Comparison of ENCODE assay signal across 9 cellular contexts in the genomic region with DNA sequence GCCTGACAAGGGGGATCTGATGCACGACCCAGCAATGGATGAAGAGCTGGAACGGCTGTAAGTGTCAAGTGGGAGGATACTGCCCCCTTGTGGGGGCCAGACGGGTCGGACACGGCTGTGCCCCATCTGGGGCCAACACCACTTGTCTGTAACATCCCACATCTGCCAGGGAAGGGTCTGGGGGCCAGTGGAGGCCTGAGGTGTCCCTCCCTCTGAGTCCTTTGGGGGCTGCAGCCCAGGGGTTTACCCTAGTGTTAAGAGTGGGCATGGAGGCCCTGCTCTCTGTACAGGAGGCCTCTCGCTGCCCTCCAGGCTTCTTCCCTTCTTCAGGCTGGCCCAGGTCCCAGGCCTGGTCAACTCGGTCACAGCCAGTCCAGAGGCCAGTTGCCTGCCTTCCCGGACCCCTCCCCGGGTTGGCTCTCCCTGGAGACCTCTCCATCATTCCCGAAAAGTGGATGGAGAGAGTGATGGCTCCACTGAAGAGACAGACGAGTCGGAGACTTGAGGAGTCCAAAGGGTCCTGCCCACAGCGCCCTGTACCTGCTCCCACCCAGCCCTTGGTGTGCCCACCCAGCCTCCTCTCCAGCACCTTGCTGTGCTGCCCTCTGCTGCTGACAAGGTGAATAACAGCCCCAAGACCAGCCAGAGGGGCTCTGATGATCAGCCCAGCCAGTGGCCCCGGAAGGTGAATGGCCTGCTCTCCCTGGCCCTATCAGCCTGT. TPM values are rescaled to one million over a fixed set of nuclear protein-coding genes. Genes with fewer than 3 reads are reported as not detected.
A peak's percentile ranks its signal among the peaks of the same experiment; 100 is the strongest.
DNase-seq lines count a peak whose midpoint lies in the region; ATAC-seq, FAIRE-seq and TF ChIP-seq lines count a peak whose summit lies in the region.
"Had no signal": no experiment of that assay in that cellular context is flagged by ENCODE, and none has a peak within 500 bp of the region (broad histone marks: within the 10 kb centered on the region; RNA-seq: fewer than 3 reads in every experiment).

No MANE protein-coding gene starts in this region.

- H3K27ac Mint-ChIP-seq in activated CD8-positive, alpha-beta T cell treated with anti-CD3 and anti-CD28 coated beads, Interleukin-2, amount 10 ng/mL, durations not matched to agents 7 days and 5 days = no peak overlapping the region

- CTCF ChIA-PET in activated CD8-positive, alpha-beta T cell treated with anti-CD3 and anti-CD28 coated beads, Interleukin-2, amount 10 ng/mL, durations not matched to agents 7 days and 5 days (lab: Charles Lee) = interaction anchor here (0.6 to 2.6 kb wide), 10 partner anchors 8 to 248 kb away, joined by 3 to 17 read pairs (median 4); no protein-coding TSS in a partner anchor
- CTCF ChIA-PET in endothelial cell of umbilical vein (lab: Charles Lee) = interaction anchor here (0.6 to 4.5 kb wide), 22 partner anchors 8 to 335 kb away, joined by 3 to 36 read pairs (median 4); a partner anchor contains a TSS

- intact Hi-C loops in endothelial cell of umbilical vein (cut with micrococcal nuclease) (loop anchor here (1.0 kb wide), 2 partner anchors 194 to 272 kb away; no protein-coding TSS in a partner anchor), mucosa of descending colon (cut with DNase I, micrococcal nuclease) (no loop called here)

- no peaks in the 10 kb centered on the region for H3K27me3 Mint-ChIP-seq in activated CD8-positive, alpha-beta T cell treated with anti-CD3 and anti-CD28 coated beads, Interleukin-2, amount 10 ng/mL, durations not matched to agents 7 days and 5 days (ENCODE audit: low read depth)

- DNase-seq in GM06990 (ENCODE audit: extremely low read depth, insufficient read length) = peak; percentile 59
- peak; percentile 56 for DNase-seq in NCI-H748 treated with DMSO at 0.1 percent for 48 hours (lab: John Stamatoyannopoulos, UW)
- DNase-seq in activated CD8-positive, alpha-beta T cell treated with anti-CD3 and anti-CD28 coated beads, Interleukin-2, amount 10 ng/mL, durations not matched to agents 7 days and 5 days = peak; percentile 73
- DNase-seq in endothelial cell of umbilical vein (ENCODE audit: low read depth, low spot score) = peak; percentile 52
- peak in 2 of 3 donors; percentile 75 to 81 for DNase-seq in mucosa of descending colon
- peak in 40 of 49 donors; percentile 18 to 76 (median 54) for DNase-seq in substantia nigra (lab: John Stamatoyannopoulos, UW)

- TF ChIP-seq CTCF in GM06990 (IDR thresholded peaks at IDR 0.05; ENCODE audit: insufficient read depth, low read length, poor library complexity, severe bottlenecking) (peak; percentile 90), endothelial cell of umbilical vein (IDR thresholded peaks at IDR 0.05; ENCODE audit: extremely low read depth in 1 of 2, insufficient read depth in 1 of 2, low read depth in 1 of 2, low read length in 2 of 2) (peak; percentile 80 to 87), mucosa of descending colon (IDR thresholded peaks at IDR 0.05) (peak; percentile 68)

- FAIRE-seq in endothelial cell of umbilical vein (lab: Jason Lieb, UNC) = peak; percentile 81
- FAIRE-seq: endometrium had no signal

- no peak overlapping the region for H3K9ac ChIP-seq in endothelial cell of umbilical vein (replicated peaks; ENCODE audit: extremely low read depth, insufficient read depth, low read length)

- dilution Hi-C loops in endothelial cell of umbilical vein (cut with MboI; ENCODE audit: extremely low pct_ligation_motif_present, low sequenced_read_pairs) = no loop called here

- H3K4me1 ChIP-seq in endothelial cell of umbilical vein (ENCODE audit: control insufficient read depth, extremely low read depth, insufficient read depth, low read length) (no peaks in the 10 kb centered on the region), mucosa of descending colon (ENCODE audit: low read depth) (no peaks in the 10 kb centered on the region)

- no peaks in the 10 kb centered on the region for H3K79me2 ChIP-seq in endothelial cell of umbilical vein (ENCODE audit: control insufficient read depth, insufficient read depth, low read length)

- peak; percentile 58 for ATAC-seq in HG03135 (IDR thresholded peaks at IDR 0.05; ENCODE audit: unreplicated experiment)
- peak; percentile 78 for ATAC-seq in activated CD8-positive, alpha-beta T cell treated with anti-CD3 and anti-CD28 coated beads, Interleukin-2, amount 10 ng/mL, durations not matched to agents 7 days and 5 days
- ATAC-seq in mucosa of descending colon = peak; percentile 87
- no peak for ATAC-seq in GM19395 (IDR thresholded peaks at IDR 0.05; ENCODE audit: unreplicated experiment)

- H3K4me3 Mint-ChIP-seq in activated CD8-positive, alpha-beta T cell treated with anti-CD3 and anti-CD28 coated beads, Interleukin-2, amount 10 ng/mL, durations not matched to agents 7 days and 5 days = no peak overlapping the region

- no peaks in the 10 kb centered on the region for H4K20me1 ChIP-seq in endothelial cell of umbilical vein (replicated peaks; ENCODE audit: control insufficient read depth, extremely low read depth, insufficient read depth, low read length)

- peaks cover 16% of the 10 kb centered on the region for H3K36me3 Mint-ChIP-seq in activated CD8-positive, alpha-beta T cell treated with anti-CD3 and anti-CD28 coated beads, Interleukin-2, amount 10 ng/mL, durations not matched to agents 7 days and 5 days (ENCODE audit: low read depth)

- no peaks in the 10 kb centered on the region for H3K9me3 ChIP-seq in endothelial cell of umbilical vein (replicated peaks; ENCODE audit: control insufficient read depth, insufficient read depth, low read length)
- no peaks in the 10 kb centered on the region for H3K9me3 ChIP-seq in mucosa of descending colon

- POLR2A ChIA-PET in activated CD8-positive, alpha-beta T cell treated with anti-CD3 and anti-CD28 coated beads, Interleukin-2, amount 10 ng/mL, durations not matched to agents 7 days and 5 days (lab: Charles Lee) = no interaction called here
- POLR2A ChIA-PET in endothelial cell of umbilical vein (lab: Charles Lee) = no interaction called here

- no TSS peak for BruUV-seq in endothelial cell of umbilical vein (replicated peaks; lab: Mats Ljungman, UMichigan)

- no peaks in the 10 kb centered on the region for H3K9me3 Mint-ChIP-seq in activated CD8-positive, alpha-beta T cell treated with anti-CD3 and anti-CD28 coated beads, Interleukin-2, amount 10 ng/mL, durations not matched to agents 7 days and 5 days (ENCODE audit: insufficient read depth)

- no peak overlapping the region for H3K4me2 ChIP-seq in endothelial cell of umbilical vein (ENCODE audit: insufficient read depth, low read length)

- H3K36me3 ChIP-seq in GM06990 (ENCODE audit: control insufficient read depth, insufficient read depth, low read length) (peaks cover 19% of the 10 kb centered on the region), endothelial cell of umbilical vein (ENCODE audit: control insufficient read depth in 2 of 2, extremely low read depth in 1 of 2, insufficient read depth in 2 of 2, low read length in 2 of 2) (peaks cover 5 to 21% of the 10 kb centered on the region in 2 experiments), mucosa of descending colon (ENCODE audit: low read depth) (peaks cover 6% of the 10 kb centered on the region)

- H3K9me1 ChIP-seq in endothelial cell of umbilical vein (replicated peaks; ENCODE audit: control insufficient read depth, extremely low read depth, insufficient read depth, low read length) = no peaks in the 10 kb centered on the region

- H2AFZ ChIP-seq in endothelial cell of umbilical vein (ENCODE audit: low read depth, low read length) = no peak overlapping the region

- TF ChIP-seq POLR2A in endothelial cell of umbilical vein (IDR thresholded peaks at IDR 0.05; ENCODE audit: low read depth, low read length) = no peak

- H3K4me3 ChIP-seq in GM06990 (replicated peaks; ENCODE audit: low read depth, low read length) = no peak overlapping the region
- H3K4me3 ChIP-seq in endothelial cell of umbilical vein (replicated peaks in 1 of 3; ENCODE audit: insufficient read depth in 1 of 3, low read depth in 1 of 3, low read length in 3 of 3) = no peak overlapping the region
- no peak overlapping the region for H3K4me3 ChIP-seq in mucosa of descending colon

- H3K27ac ChIP-seq in endothelial cell of umbilical vein (ENCODE audit: insufficient read depth, low read depth, low read length) (no peak overlapping the region), substantia nigra (ENCODE audit: low read depth, low read length, poor library complexity, severe bottlenecking) (peak overlapping the region; percentile 40)

- H3K27me3 ChIP-seq in GM06990 (replicated peaks; ENCODE audit: control insufficient read depth, insufficient read depth, low read length) (no peaks in the 10 kb centered on the region), endothelial cell of umbilical vein (ENCODE audit: control insufficient read depth in 2 of 2, insufficient read depth in 2 of 2, low read length in 2 of 2) (no peaks in the 10 kb centered on the region)

- H3K4me1 Mint-ChIP-seq in activated CD8-positive, alpha-beta T cell treated with anti-CD3 and anti-CD28 coated beads, Interleukin-2, amount 10 ng/mL, durations not matched to agents 7 days and 5 days (ENCODE audit: low read depth) = peaks cover 9% of the 10 kb centered on the region

RNA-seq across cellular contexts. Expression of a gene that starts 15.4 kb away (rescaled TPM):
- total RNA-seq in activated CD8-positive, alpha-beta T cell treated with anti-CD3 and anti-CD28 coated beads, Interleukin-2, amount 10 ng/mL, durations not matched to agents 7 days and 5 days = 100 to 1,000 TPM in 1 of 2 experiments, 10 to 100 TPM in 1; 89.6 to 102 TPM
- total RNA-seq in endothelial cell of umbilical vein = 78.9 and 84.3 TPM in 2 replicates
- polyA plus RNA-seq in endothelial cell of umbilical vein = 101 and 108 TPM in 2 replicates
- 66.2 and 77.5 TPM in 2 replicates for polyA plus RNA-seq in endothelial cell of umbilical vein (2011; cell fraction: cytosol; rRNA removed)
- polyA plus RNA-seq in endothelial cell of umbilical vein (2011; cell fraction: nucleus; rRNA removed) = 210 and 239 TPM in 2 replicates
- polyA plus RNA-seq in endothelial cell of umbilical vein (2012) = 45.1 and 70.9 TPM in 2 replicates
- 111 and 135 TPM in 2 replicates for polyA minus RNA-seq in endothelial cell of umbilical vein
- polyA minus RNA-seq in endothelial cell of umbilical vein (2011; cell fraction: cytosol; rRNA and poly(A)+ RNA removed) = 35.0 TPM
- 143 and 150 TPM in 2 replicates for polyA minus RNA-seq in endothelial cell of umbilical vein (2011; cell fraction: nucleus; rRNA and poly(A)+ RNA removed)
- total RNA-seq in mucosa of descending colon = 100 to 1,000 TPM in 2 of 3 donors, 10 to 100 TPM in 1; 83.7 to 107 (median 106) TPM

RNA-seq across cellular contexts. Expression of a gene that starts 24.9 kb away (rescaled TPM):
- total RNA-seq in activated CD8-positive, alpha-beta T cell treated with anti-CD3 and anti-CD28 coated beads, Interleukin-2, amount 10 ng/mL, durations not matched to agents 7 days and 5 days = 1 to 10 TPM; 2.0 to 2.1 TPM
- total RNA-seq in endothelial cell of umbilical vein = 27.2 and 29.0 TPM in 2 replicates
- 14.7 and 15.2 TPM in 2 replicates for polyA plus RNA-seq in endothelial cell of umbilical vein
- polyA plus RNA-seq in endothelial cell of umbilical vein (2011; cell fraction: cytosol; rRNA removed) = 16.3 and 20.6 TPM in 2 replicates
- 16.6 and 18.6 TPM in 2 replicates for polyA plus RNA-seq in endothelial cell of umbilical vein (2011; cell fraction: nucleus; rRNA removed)
- polyA plus RNA-seq in endothelial cell of umbilical vein (2012) = 16.3 and 27.6 TPM in 2 replicates
- polyA minus RNA-seq in endothelial cell of umbilical vein = 7.5 and 11.2 TPM in 2 replicates
- polyA minus RNA-seq in endothelial cell of umbilical vein (2011; cell fraction: cytosol; rRNA and poly(A)+ RNA removed) = 129 TPM
- polyA minus RNA-seq in endothelial cell of umbilical vein (2011; cell fraction: nucleus; rRNA and poly(A)+ RNA removed) = 8.0 and 10.8 TPM in 2 replicates
- 10 to 100 TPM in 1 of 3 donors, 1 to 10 TPM in 2; 2.2 to 63.5 (median 5.1) TPM for total RNA-seq in mucosa of descending colon

RNA-seq across cellular contexts. Expression of a gene that starts 53.5 kb away (rescaled TPM):
- 100 to 1,000 TPM; 164 to 171 TPM for total RNA-seq in activated CD8-positive, alpha-beta T cell treated with anti-CD3 and anti-CD28 coated beads, Interleukin-2, amount 10 ng/mL, durations not matched to agents 7 days and 5 days
- 92.4 and 112 TPM in 2 replicates for total RNA-seq in endothelial cell of umbilical vein
- polyA plus RNA-seq in endothelial cell of umbilical vein = 86.1 and 96.6 TPM in 2 replicates
- polyA plus RNA-seq in endothelial cell of umbilical vein (2011; cell fraction: cytosol; rRNA removed) = 70.3 and 77.1 TPM in 2 replicates
- polyA plus RNA-seq in endothelial cell of umbilical vein (2011; cell fraction: nucleus; rRNA removed) = 234 and 235 TPM in 2 replicates
- 93.7 and 116 TPM in 2 replicates for polyA plus RNA-seq in endothelial cell of umbilical vein (2012)
- 72.1 and 77.4 TPM in 2 replicates for polyA minus RNA-seq in endothelial cell of umbilical vein
- 45.6 TPM for polyA minus RNA-seq in endothelial cell of umbilical vein (2011; cell fraction: cytosol; rRNA and poly(A)+ RNA removed)
- 58.0 and 75.8 TPM in 2 replicates for polyA minus RNA-seq in endothelial cell of umbilical vein (2011; cell fraction: nucleus; rRNA and poly(A)+ RNA removed)
- total RNA-seq in mucosa of descending colon = 10 to 100 TPM; 29.8 to 41.2 (median 37.2) TPM
